22 cellular contexts compared by ENCODE assay signal in the genomic region with DNA sequence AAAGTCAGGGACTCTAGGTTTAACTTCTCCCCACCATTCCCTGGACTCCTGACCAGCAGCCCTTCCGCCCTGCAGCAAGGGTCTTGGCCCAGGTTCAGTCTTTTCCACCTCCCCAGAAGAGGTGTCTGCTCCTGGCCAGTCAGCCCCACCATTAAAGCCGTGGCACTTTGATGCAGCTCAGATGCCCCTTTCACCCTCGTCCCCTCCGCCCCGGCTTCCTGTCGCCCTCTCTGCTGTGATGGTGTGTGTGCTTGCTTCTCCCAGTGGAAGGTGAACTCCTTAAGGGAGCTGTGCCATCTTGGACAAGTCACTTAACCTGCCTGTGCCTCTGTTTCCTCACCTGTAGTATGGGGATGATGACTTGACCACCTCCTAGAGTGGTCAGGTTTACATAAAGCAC. TPM values are rescaled to one million over a fixed set of nuclear protein-coding genes. Genes with fewer than 3 reads are reported as not detected.
"Had no signal": no experiment of that assay in that cellular context is flagged by ENCODE, and none has a peak within 500 bp of the region (broad histone marks: within the 10 kb centered on the region; RNA-seq: fewer than 3 reads in every experiment).

No MANE protein-coding gene starts in this region.

- H3K27ac ChIP-seq: heart right ventricle, hepatocyte, left ventricle myocardium inferior, neural progenitor cell, ovary, prostate gland, skin epidermis, suprapubic skin, thoracic aorta, tibial artery, upper lobe of right lung had no signal

- H3K36me3 ChIP-seq: neural progenitor cell, ovary, prostate gland, suprapubic skin, thoracic aorta, upper lobe of right lung had no signal

- H3K4me1 ChIP-seq: heart right ventricle, left ventricle myocardium inferior, neural progenitor cell, prostate gland, suprapubic skin, tibial artery, upper lobe of right lung had no signal

- H3K9me3 ChIP-seq: heart right ventricle, left ventricle myocardium inferior, ovary, prostate gland, suprapubic skin, thoracic aorta, tibial artery, upper lobe of right lung had no signal

- ATAC-seq: heart right ventricle; naive thymus-derived CD8-positive, alpha-beta T cell; right cardiac atrium; sciatic nerve; stimulated activated effector memory CD8-positive, alpha-beta T cell treated with anti-CD3 and anti-CD28 coated beads, Interleukin-12 subunit alpha, Interleukin-12 subunit beta, amount 100 ng/mL, for 72 hours; upper lobe of right lung had no signal

- DNase-seq: heart right ventricle; islet precursor cell; left ventricle myocardium inferior; naive thymus-derived CD8-positive, alpha-beta T cell; ovary; retina; right cardiac atrium; stimulated activated CD4-positive, alpha-beta T cell treated with anti-CD3 and anti-CD28 coated beads, Interleukin-4, amount 100 ng/mL, for 24 hours; stimulated activated naive CD4-positive, alpha-beta T cell; trophoblast cell; upper lobe of right lung had no signal

- H3K27me3 ChIP-seq: heart right ventricle, hepatocyte, neural progenitor cell, ovary, suprapubic skin, tibial artery, upper lobe of right lung had no signal

- H3K4me3 ChIP-seq: heart right ventricle, hepatocyte, left ventricle myocardium inferior, neural progenitor cell, ovary, prostate gland, skin epidermis, suprapubic skin, thoracic aorta, tibial artery, upper lobe of right lung had no signal

RNA-seq across cellular contexts. Expression of a gene that starts 56.3 kb away (rescaled TPM):
- total RNA-seq: kidney epithelial cell, lung microvascular endothelial cell had no signal
- polyA plus RNA-seq: naive thymus-derived CD8-positive, alpha-beta T cell had no signal
